In genomic region chr1:74732960-74733615, GRCh38 we compare ENCODE assay signal across 8 cellular contexts. TPM values are rescaled to one million over a fixed set of nuclear protein-coding genes. Genes with fewer than 3 reads are reported as not detected.
DNase-seq lines count a peak whose midpoint lies in the region; TF ChIP-seq lines count a peak whose summit lies in the region.

A gene with protein sequence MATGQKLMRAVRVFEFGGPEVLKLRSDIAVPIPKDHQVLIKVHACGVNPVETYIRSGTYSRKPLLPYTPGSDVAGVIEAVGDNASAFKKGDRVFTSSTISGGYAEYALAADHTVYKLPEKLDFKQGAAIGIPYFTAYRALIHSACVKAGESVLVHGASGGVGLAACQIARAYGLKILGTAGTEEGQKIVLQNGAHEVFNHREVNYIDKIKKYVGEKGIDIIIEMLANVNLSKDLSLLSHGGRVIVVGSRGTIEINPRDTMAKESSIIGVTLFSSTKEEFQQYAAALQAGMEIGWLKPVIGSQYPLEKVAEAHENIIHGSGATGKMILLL (minus strand): TSS chr1:74733050. CDS start chr1:74724821, 8,229 bp downstream.
A gene with protein sequence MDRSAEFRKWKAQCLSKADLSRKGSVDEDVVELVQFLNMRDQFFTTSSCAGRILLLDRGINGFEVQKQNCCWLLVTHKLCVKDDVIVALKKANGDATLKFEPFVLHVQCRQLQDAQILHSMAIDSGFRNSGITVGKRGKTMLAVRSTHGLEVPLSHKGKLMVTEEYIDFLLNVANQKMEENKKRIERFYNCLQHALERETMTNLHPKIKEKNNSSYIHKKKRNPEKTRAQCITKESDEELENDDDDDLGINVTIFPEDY (plus strand): TSS chr1:74733152. CDS start chr1:74733245, 93 bp downstream.

- under 1% methylated on average over 28 of the region's 30 CpGs for WGBS in suprapubic skin

- H3K27ac ChIP-seq in HEK293 (ENCODE audit: extremely low read depth, low read depth, low read length) (peak within 1 kb of the TSS; percentile 73), suprapubic skin (peak within 1 kb of the TSS; percentile 83)

- peak; percentile 27; the same call in 1 of the 2 replicates for TF ChIP-seq CTCF in HEK293 (tag by site-specific recombination; IDR thresholded peaks at IDR 0.05)
- no peak for TF ChIP-seq CTCF in suprapubic skin (IDR thresholded peaks at IDR 0.05)

- in situ Hi-C loops in SK-MEL-5 (cut with HindIII; ENCODE audit: low pct_unique_long_range_greater_than_20kb, low sequenced_read_pairs), result no loop called here

- H3K27me3 ChIP-seq in suprapubic skin, result no peaks in the 10 kb centered on the region

- H3K4me1 ChIP-seq in HEK293 (ENCODE audit: control insufficient read depth, insufficient read depth, low read length) (no peaks in the 10 kb centered on the region), suprapubic skin (peaks cover 25% of the 10 kb centered on the region)

- TF ChIP-seq POLR2A in suprapubic skin (IDR thresholded peaks at IDR 0.05), result peak in 1 of 2 donors; percentile 29

- H3K9me3 ChIP-seq in HEK293 (ENCODE audit: control insufficient read depth, insufficient read depth, low read depth, low read length), result no peaks in the 10 kb centered on the region
- H3K9me3 ChIP-seq in suprapubic skin, result no peaks in the 10 kb centered on the region

- POLR2A ChIA-PET in HEK293 (lab: Yijun Ruan, JAX), result no interaction called here

- H3K36me3 ChIP-seq in HEK293 (ENCODE audit: control insufficient read depth in 2 of 2, insufficient read depth in 1 of 2, low read length in 2 of 2), result peaks cover 9 to 16% of the 10 kb centered on the region in 2 experiments; a peak in 2 of 3 replicates
- peaks cover 13% of the 10 kb centered on the region for H3K36me3 ChIP-seq in suprapubic skin

- DNase-seq in GDM1 (lab: John Stamatoyannopoulos, UW) (peak; percentile 86), MV-4-11 (lab: John Stamatoyannopoulos, UW) (peak; percentile 91), SK-MEL-5 (ENCODE audit: low read depth, low spot score) (peak; percentile 94), germinal center (ENCODE audit: low spot score) (peak; percentile 59), nucleus accumbens (lab: John Stamatoyannopoulos, UW) (peak; percentile 41 to 96 (median 86)), suprapubic skin (ENCODE audit: low spot score in 2 of 2) (peak; percentile 93)
- peak; percentile 89 for DNase-seq in activated naive CD4-positive, alpha-beta T cell treated with Interleukin-2 at 50 U/mL for 16 hours

- peak within 1 kb of the TSS; percentile 73 for H3K4me3 ChIP-seq in HEK293 (ENCODE audit: low read depth, low read length)
- peak within 1 kb of the TSS; percentile 60 for H3K4me3 ChIP-seq in suprapubic skin

- no peak for TF ChIP-seq EP300 in suprapubic skin (IDR thresholded peaks at IDR 0.05)

- CTCF ChIA-PET in HEK293 (lab: Yijun Ruan, JAX), result interaction anchor here (0.6 to 4.4 kb wide), 15 partner anchors 10 to 963 kb away, joined by 3 to 21 read pairs (median 3); no protein-coding TSS in a partner anchor

TF ChIP-seq in HEK293, 187 proteins besides CTCF, POLR2A, EP300 and RAD21 (continues in another document):
- TF ChIP-seq ZBTB1 (tag by site-specific recombination; IDR thresholded peaks at IDR 0.05), result no peak
- peak; percentile 45; the same call in 1 of the 2 replicates for TF ChIP-seq KLF17 (tag by site-specific recombination; IDR thresholded peaks at IDR 0.05)
- TF ChIP-seq ZNF558 (tag by site-specific recombination; IDR thresholded peaks at IDR 0.05), result 0 out of 2 replicates have a peak, but pooled peaks have one; percentile 18
- TF ChIP-seq OSR2 (tag by site-specific recombination; IDR thresholded peaks at IDR 0.05), result no peak
- no peak for TF ChIP-seq GLIS2 (tag by site-specific recombination; IDR thresholded peaks at IDR 0.05)
- TF ChIP-seq KLF1 (tag by site-specific recombination; IDR thresholded peaks at IDR 0.05), result no peak
- no peak for TF ChIP-seq ZNF664 (tag by site-specific recombination; IDR thresholded peaks at IDR 0.05)
- TF ChIP-seq HOXC10 (CRISPR knock-in tag; IDR thresholded peaks at IDR 0.05), result no peak
- TF ChIP-seq, protein P1, sequence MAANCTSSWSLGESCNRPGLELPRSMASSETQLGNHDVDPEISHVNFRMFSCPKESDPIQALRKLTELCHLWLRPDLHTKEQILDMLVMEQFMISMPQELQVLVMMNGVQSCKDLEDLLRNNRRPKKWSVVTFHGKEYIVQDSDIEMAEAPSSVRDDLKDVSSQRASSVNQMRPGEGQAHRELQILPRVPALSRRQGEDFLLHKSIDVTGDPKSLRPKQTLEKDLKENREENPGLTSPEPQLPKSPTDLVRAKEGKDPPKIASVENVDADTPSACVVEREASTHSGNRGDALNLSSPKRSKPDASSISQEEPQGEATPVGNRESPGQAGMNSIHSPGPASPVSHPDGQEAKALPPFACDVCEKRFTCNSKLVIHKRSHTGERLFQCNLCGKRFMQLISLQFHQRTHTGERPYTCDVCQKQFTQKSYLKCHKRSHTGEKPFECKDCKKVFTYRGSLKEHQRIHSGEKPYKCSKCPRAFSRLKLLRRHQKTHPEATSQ (tag by site-specific recombination; IDR thresholded peaks at IDR 0.05), result no peak
- TF ChIP-seq ZNF202 (tag by site-specific recombination; IDR thresholded peaks at IDR 0.05; ENCODE audit: borderline replicate concordance), result no peak
- TF ChIP-seq ZSCAN23 (tag by site-specific recombination; IDR thresholded peaks at IDR 0.05), result no peak
- peak; percentile 90; the same call in 1 of the 2 replicates for TF ChIP-seq ZNF561 (tag by site-specific recombination; IDR thresholded peaks at IDR 0.05; ENCODE audit: borderline replicate concordance)
- TF ChIP-seq, protein P2, sequence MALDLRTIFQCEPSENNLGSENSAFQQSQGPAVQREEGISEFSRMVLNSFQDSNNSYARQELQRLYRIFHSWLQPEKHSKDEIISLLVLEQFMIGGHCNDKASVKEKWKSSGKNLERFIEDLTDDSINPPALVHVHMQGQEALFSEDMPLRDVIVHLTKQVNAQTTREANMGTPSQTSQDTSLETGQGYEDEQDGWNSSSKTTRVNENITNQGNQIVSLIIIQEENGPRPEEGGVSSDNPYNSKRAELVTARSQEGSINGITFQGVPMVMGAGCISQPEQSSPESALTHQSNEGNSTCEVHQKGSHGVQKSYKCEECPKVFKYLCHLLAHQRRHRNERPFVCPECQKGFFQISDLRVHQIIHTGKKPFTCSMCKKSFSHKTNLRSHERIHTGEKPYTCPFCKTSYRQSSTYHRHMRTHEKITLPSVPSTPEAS (tag by site-specific recombination; IDR thresholded peaks at IDR 0.05), result no peak
- no peak for TF ChIP-seq ZSCAN16 (tag by site-specific recombination; IDR thresholded peaks at IDR 0.05)
- TF ChIP-seq ZBTB17 (tag by site-specific recombination; IDR thresholded peaks at IDR 0.05), result peak; percentile 97
- TF ChIP-seq ZNF292 (tag by site-specific recombination; IDR thresholded peaks at IDR 0.05; ENCODE audit: borderline replicate concordance, low read depth), result no peak
- no peak for TF ChIP-seq ZNF362 (tag by site-specific recombination; IDR thresholded peaks at IDR 0.05)
- peak; percentile 76 for TF ChIP-seq SP7 (tag by site-specific recombination; IDR thresholded peaks at IDR 0.05)
- TF ChIP-seq ZNF549 (tag by site-specific recombination; IDR thresholded peaks at IDR 0.05), result no peak
- TF ChIP-seq ZNF76 (tag by site-specific recombination; IDR thresholded peaks at IDR 0.05; ENCODE audit: borderline replicate concordance, low read depth), result peak; percentile 75
- peak; percentile 76 for TF ChIP-seq ZBTB8A (tag by site-specific recombination; IDR thresholded peaks at IDR 0.05)
- TF ChIP-seq HIC1 (tag by site-specific recombination; IDR thresholded peaks at IDR 0.05), result no peak

RNA-seq across cellular contexts. Expression of the first gene that starts in this region (rescaled TPM):
- total RNA-seq in SK-MEL-5 (2014; rRNA removed; shearing (Covaris generic)), result 27.7 and 28.3 TPM in 2 replicates
- polyA plus RNA-seq in SK-MEL-5 (2015; cell fraction: cytosol; rRNA removed), result 27.1 and 30.6 TPM in 2 replicates
- 27.8 and 37.0 TPM in 2 replicates for polyA plus RNA-seq in SK-MEL-5 (2015; cell fraction: nucleus; rRNA removed)
- total RNA-seq in suprapubic skin, result 10 to 100 TPM; 18.7 to 39.1 (median 27.3) TPM

RNA-seq across cellular contexts. Expression of the second gene that starts in this region (rescaled TPM):
- 22.6 and 30.5 TPM in 2 replicates for total RNA-seq in SK-MEL-5 (2014; rRNA removed; shearing (Covaris generic))
- polyA plus RNA-seq in SK-MEL-5 (2015; cell fraction: cytosol; rRNA removed), result 16.1 TPM in 2 replicates
- 39.7 and 43.3 TPM in 2 replicates for polyA plus RNA-seq in SK-MEL-5 (2015; cell fraction: nucleus; rRNA removed)
- 10 to 100 TPM in 2 of 4 donors, 1 to 10 TPM in 2; 7.4 to 15.8 (median 11.0) TPM for total RNA-seq in suprapubic skin

Comparison
In these comparisons a context has a peak if more than half of its experiments do, and no peak if none do; other contexts are left out.
1. Peak in every context shown above with its lines: DNase-seq, H3K4me3 ChIP-seq and H3K27ac ChIP-seq.